Comparison of ENCODE assay signal across 32 cellular contexts in genomic region chr13:112435973-112436372, GRCh38. TPM values are rescaled to one million over a fixed set of nuclear protein-coding genes. Genes with fewer than 3 reads are reported as not detected.
"Had no signal": no experiment of that assay in that cellular context is flagged by ENCODE, and none has a peak within 500 bp of the region (broad histone marks: within the 10 kb centered on the region; RNA-seq: fewer than 3 reads in every experiment).

No MANE protein-coding gene starts in this region.

- H3K4me1 Mint-ChIP-seq: mesothelial cell of epicardium; naive B cell; natural killer cell; nephron progenitor cell; stimulated activated memory B cell treated with anti-CD40 and anti-IgM and Interleukin-4, amounts not matched to agents 10 μg/mL and 1 μg/mL and 100 μg/mL, for 72 hours had no signal

- H3K36me3 Mint-ChIP-seq: mesothelial cell of epicardium; natural killer cell; stimulated activated memory B cell treated with anti-CD40 and anti-IgM and Interleukin-4, amounts not matched to agents 10 μg/mL and 1 μg/mL and 100 μg/mL, for 72 hours had no signal

- H3K4me3 Mint-ChIP-seq: mesothelial cell of epicardium; naive B cell; natural killer cell; nephron progenitor cell; neural progenitor cell; stimulated activated memory B cell treated with anti-CD40 and anti-IgM and Interleukin-4, amounts not matched to agents 10 μg/mL and 1 μg/mL and 100 μg/mL, for 72 hours had no signal

- ATAC-seq: heart right ventricle; left colon; left lung; lower lobe of right lung; natural killer cell; psoas muscle; right lobe of liver; stimulated activated memory B cell treated with anti-CD40 and anti-IgM and Interleukin-4, amounts not matched to agents 10 μg/mL and 1 μg/mL and 100 μg/mL, for 72 hours had no signal

- DNase-seq: heart right ventricle; kidney glomerular epithelial cell; left colon; lower lobe of right lung; mammary epithelial cell; mesenchymal stem cell; naive B cell; natural killer cell; nephron progenitor cell; psoas muscle; stimulated activated CD4-positive, alpha-beta T cell treated with anti-CD3 and anti-CD28 coated beads, Interleukin-1b, Interleukin-23, amount 100 ng/mL, for 48 hours; stimulated activated CD4-positive, alpha-beta T cell treated with anti-CD3 and anti-CD28 coated beads, Interleukin-2, amount 100 ng/mL, for 48 hours; stimulated activated CD4-positive, alpha-beta T cell treated with anti-CD3 and anti-CD28 coated beads, Interleukin-4, amount 100 ng/mL, for 4 hours; stimulated activated CD8-positive, alpha-beta memory T cell treated with anti-CD3 and anti-CD28 coated beads, Interleukin-4, amount 100 ng/mL, for 48 hours; stimulated activated naive CD4-positive, alpha-beta T cell treated with Interleukin-2 at 50 U/mL for 16 hours; stomach; testis; thyroid gland; transverse colon had no signal

- H3K27ac Mint-ChIP-seq: mesothelial cell of epicardium; naive B cell; natural killer cell; nephron progenitor cell; neural progenitor cell; stimulated activated memory B cell treated with anti-CD40 and anti-IgM and Interleukin-4, amounts not matched to agents 10 μg/mL and 1 μg/mL and 100 μg/mL, for 72 hours had no signal

RNA-seq across cellular contexts. Expression of gene SPACA7, which starts 59.8 kb away (rescaled TPM):
- total RNA-seq: heart right ventricle, hepatocyte, left colon, left lung, liver, lower lobe of right lung, mammary epithelial cell, mesothelial cell of epicardium, mononuclear cell, natural killer cell, omental fat pad, posterior vena cava, psoas muscle, right lobe of liver, skeletal muscle tissue, smooth muscle cell, stomach, thyroid gland, transverse colon, upper lobe of left lung had no signal
